8 cellular contexts compared by ENCODE assay signal in the genomic region with DNA sequence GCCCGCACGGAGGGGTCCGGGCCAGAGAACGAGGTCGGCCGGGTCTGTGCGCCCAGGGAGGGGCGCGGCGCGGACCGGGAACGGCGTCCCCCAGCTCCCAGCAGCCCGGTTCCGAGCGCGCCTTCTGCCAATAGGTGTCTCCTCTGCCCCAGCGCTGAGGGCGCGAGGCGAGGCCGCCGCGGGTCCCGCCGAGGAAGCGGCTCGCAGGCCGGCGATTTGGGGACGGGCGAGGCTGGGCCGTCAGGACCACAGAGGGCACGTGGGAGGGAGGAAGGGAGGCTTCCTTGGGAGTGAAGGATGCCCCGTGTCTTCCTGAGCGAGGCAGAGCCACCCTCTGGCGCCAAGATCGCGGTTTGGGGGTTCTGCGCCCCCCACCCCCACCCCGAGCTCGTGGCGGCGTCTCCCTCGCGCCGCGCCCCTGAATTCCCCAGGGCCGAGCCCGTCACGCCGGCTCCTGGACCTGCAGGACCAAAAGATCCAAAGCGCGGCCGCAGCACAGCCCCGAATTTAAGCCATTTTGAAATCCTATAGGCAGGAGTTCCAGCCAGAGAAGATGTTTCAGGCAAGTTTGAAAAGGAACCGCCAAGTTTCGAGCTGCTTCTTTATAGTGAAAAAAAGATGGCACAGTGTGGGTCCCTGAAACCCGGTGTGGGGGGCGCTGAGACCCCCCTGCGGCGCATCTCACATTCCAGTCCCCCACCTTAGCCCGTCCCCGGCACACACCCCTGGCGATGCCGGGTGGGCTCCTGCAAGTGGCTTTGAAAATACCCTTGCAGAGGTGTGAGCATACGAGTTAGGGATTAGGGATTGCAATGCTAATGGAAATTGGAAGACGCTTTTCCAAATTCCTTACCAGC. TPM values are rescaled to one million over a fixed set of nuclear protein-coding genes. Genes with fewer than 3 reads are reported as not detected.
A peak's percentile ranks its signal among the peaks of the same experiment; 100 is the strongest.
DNase-seq lines count a peak whose midpoint lies in the region; ATAC-seq, FAIRE-seq and TF ChIP-seq lines count a peak whose summit lies in the region.

No MANE protein-coding gene starts in this region.

- H3K9me3 ChIP-seq in H1 (ENCODE audit: insufficient read depth in 2 of 2, low read depth in 1 of 2, low read length in 1 of 2) = no peaks in the 10 kb centered on the region

- peaks cover 5% of the 10 kb centered on the region; the same call in 1 of the 2 replicates for H3K23me2 ChIP-seq in H1 (ENCODE audit: low read depth, low read length)

- 3% methylated on average over 51 of the region's 69 CpGs; no CpG with 5 or more reads in 1 of the 2 experiments for WGBS in H1 (ENCODE audit: extremely low coverage in 1 of 2, insufficient coverage in 1 of 2, insufficient read length in 1 of 2, insufficient replicate concordance in 2 of 2, low coverage in 1 of 2, low lambda C conversion rate in 2 of 2, missing lambda C conversion rate in 1 of 2), 2 experiments

- no peak for ATAC-seq in HG02973 (IDR thresholded peaks at IDR 0.05; ENCODE audit: unreplicated experiment)

- H2BK5ac ChIP-seq in H1 (ENCODE audit: low read depth, low read length) = no peak overlapping the region

- H3K4me3 ChIP-seq in HFF-Myc (replicated peaks; ENCODE audit: low read depth, low read length) (peak overlapping the region; percentile 41), H1 (ENCODE audit: extremely low read depth in 1 of 4, insufficient read depth in 2 of 4, low read depth in 3 of 4, low read length in 4 of 4) (peak overlapping the region; percentile 21 to 60 (median 23); a peak in 7 of 8 replicates)

- TF ChIP-seq CTCF in D721Med (IDR thresholded peaks at IDR 0.05; ENCODE audit: insufficient read depth, missing control alignments) (peak; percentile 10), HFF-Myc (IDR thresholded peaks at IDR 0.05; ENCODE audit: low read depth, low read length, missing control alignments) (no peak), H1 (IDR thresholded peaks at IDR 0.05; ENCODE audit: control extremely low read depth in 1 of 3, insufficient read depth in 1 of 3, low read depth in 1 of 3, low read length in 3 of 3) (peak in 1 of 3 experiments; percentile 14; a peak in 1 of 4 replicates)

- H3K4me3 Mint-ChIP-seq in T-helper 1 cell treated with Interleukin-12 subunit alpha and Interleukin-12 subunit beta and Interleukin-4 antibody, amounts not matched to agents 30 μg/mL and 1 μg/mL, for 36 hours = peak overlapping the region; percentile 67

- H3K27ac ChIP-seq in H1 (ENCODE audit: low read depth, low read length) = no peak overlapping the region

- no peak overlapping the region for H4K91ac ChIP-seq in H1 (replicated peaks; ENCODE audit: insufficient read length, low read length)

- peak overlapping the region; percentile 24 to 87 for H3K4me2 ChIP-seq in H1 (ENCODE audit: insufficient read depth in 1 of 2, low read depth in 2 of 2, low read length in 2 of 2)

- H4K20me1 ChIP-seq in H1 (replicated peaks in 1 of 2; ENCODE audit: control insufficient read depth in 1 of 2, insufficient read depth in 2 of 2, low read length in 2 of 2) = peaks cover 2 to 5% of the 10 kb centered on the region in 2 experiments

- peaks cover 45 to 73% (median 65%) of the 10 kb centered on the region in 4 experiments for H3K27me3 ChIP-seq in H1 (replicated peaks in 1 of 4; ENCODE audit: control insufficient read depth in 3 of 4, extremely low read depth in 1 of 4, insufficient read depth in 3 of 4, low read length in 3 of 4)

- H3K9ac ChIP-seq in H1 (replicated peaks in 1 of 4; ENCODE audit: extremely low read depth in 1 of 4, low read depth in 3 of 4, low read length in 3 of 4) = no peak overlapping the region

- peak overlapping the region; percentile 12; the same call in 1 of the 2 replicates for H4K8ac ChIP-seq in H1 (ENCODE audit: extremely low read depth, insufficient read depth, low read length)

- DNase-seq in D721Med (ENCODE audit: insufficient read length, low spot score) (peak; percentile 81), HFF-Myc (ENCODE audit: extremely low read depth, low read depth) (no peak), H1 (ENCODE audit: low read depth in 1 of 2, low spot score in 2 of 2) (peak in 1 of 2 experiments; percentile 72), myocyte (ENCODE audit: low read depth) (peak; percentile 53), SHP77 (lab: John Stamatoyannopoulos, UW) (no peak)
- no peak for DNase-seq in effector CD8-positive, alpha-beta T cell (lab: John Stamatoyannopoulos, UW)

- POLR2A ChIA-PET in H1 (lab: Charles Lee; ENCODE audit: partially characterized antibody) = interaction anchor here (0.9 kb wide), 1 partner anchor 50 kb away, joined by 3 read pairs; no protein-coding TSS in a partner anchor

- TF ChIP-seq RAD21 in H1 (IDR thresholded peaks at IDR 0.05 in 1 of 2, conservative IDR thresholded peaks at IDR 0.05 in 1 of 2; ENCODE audit: low read depth in 2 of 2, low read length in 2 of 2) = peak; percentile 20 to 44; a peak in 3 of 4 replicates

- CTCF ChIA-PET in H1 (lab: Charles Lee; ENCODE audit: partially characterized antibody) = interaction anchor here (0.8 to 3.2 kb wide), 6 partner anchors 13 to 247 kb away, joined by 3 to 29 read pairs (median 6); no protein-coding TSS in a partner anchor

- H3K27me3 Mint-ChIP-seq in T-helper 1 cell treated with Interleukin-12 subunit alpha and Interleukin-12 subunit beta and Interleukin-4 antibody, amounts not matched to agents 30 μg/mL and 1 μg/mL, for 36 hours (ENCODE audit: low read depth) = peaks cover 23% of the 10 kb centered on the region

- no peak overlapping the region for H3K14ac ChIP-seq in H1 (ENCODE audit: insufficient read length)

- H3K79me1 ChIP-seq in H1 (ENCODE audit: low read depth, low read length) = no peaks in the 10 kb centered on the region

- H4K5ac ChIP-seq in H1 (ENCODE audit: insufficient read length, low read depth, low read length) = no peak overlapping the region

- H3K18ac ChIP-seq in H1 (ENCODE audit: extremely low read depth, low read length) = peak overlapping the region; percentile 78; the same call in 1 of the 2 replicates

- no peak overlapping the region for H2BK120ac ChIP-seq in H1 (replicated peaks; ENCODE audit: low read depth, low read length)

- FAIRE-seq in D721Med (lab: Jason Lieb, UNC) (no peak), H1 (lab: Jason Lieb, UNC) (no peak)

- H2AK5ac ChIP-seq in H1 (ENCODE audit: low read depth, low read length) = no peak overlapping the region

- H3K4me1 Mint-ChIP-seq in T-helper 1 cell treated with Interleukin-12 subunit alpha and Interleukin-12 subunit beta and Interleukin-4 antibody, amounts not matched to agents 30 μg/mL and 1 μg/mL, for 36 hours (ENCODE audit: low read depth) = peaks cover 20% of the 10 kb centered on the region

- H2BK12ac ChIP-seq in H1 (ENCODE audit: low read depth, low read length) = 0 out of 2 replicates have a peak overlapping the region, but pooled peaks have one; percentile 17

- H2BK15ac ChIP-seq in H1 (ENCODE audit: low read length) = no peak overlapping the region

- TF ChIP-seq POLR2A in H1 (IDR thresholded peaks at IDR 0.05; ENCODE audit: control extremely low read depth in 1 of 2, low read depth in 2 of 2, low read length in 2 of 2) = no peak

- H3K4ac ChIP-seq in H1 (replicated peaks; ENCODE audit: insufficient read length, low read depth, low read length) = no peak overlapping the region

- H3K36me3 Mint-ChIP-seq in T-helper 1 cell treated with Interleukin-12 subunit alpha and Interleukin-12 subunit beta and Interleukin-4 antibody, amounts not matched to agents 30 μg/mL and 1 μg/mL, for 36 hours (ENCODE audit: low read depth) = peaks cover 3% of the 10 kb centered on the region

- no peak overlapping the region for H2AFZ ChIP-seq in H1 (ENCODE audit: low read length)

- no peak overlapping the region for H3K56ac ChIP-seq in H1 (replicated peaks; ENCODE audit: insufficient read length, low read depth, low read length)

- no peak overlapping the region for H2BK20ac ChIP-seq in H1 (ENCODE audit: low read length)

- H3K9me3 Mint-ChIP-seq in T-helper 1 cell treated with Interleukin-12 subunit alpha and Interleukin-12 subunit beta and Interleukin-4 antibody, amounts not matched to agents 30 μg/mL and 1 μg/mL, for 36 hours = no peaks in the 10 kb centered on the region

- no peak overlapping the region for H3K23ac ChIP-seq in H1 (ENCODE audit: insufficient read length)

- H3K4me1 ChIP-seq in H1 (replicated peaks in 1 of 4; ENCODE audit: control insufficient read depth in 3 of 4, insufficient read depth in 4 of 4, low read length in 3 of 4) = peaks cover 0 to 12% (median 8%) of the 10 kb centered on the region in 4 experiments; a peak in 5 of 7 replicates

- H3K36me3 ChIP-seq in H1 (ENCODE audit: control insufficient read depth in 2 of 4, insufficient read depth in 4 of 4, low read length in 3 of 4) = no peaks in the 10 kb centered on the region; a peak in 1 of 8 replicates

- no peaks in the 10 kb centered on the region for H3K79me2 ChIP-seq in H1 (ENCODE audit: control insufficient read depth in 1 of 2, insufficient read depth in 2 of 2, low read length in 2 of 2)

- H3K27ac Mint-ChIP-seq in T-helper 1 cell treated with Interleukin-12 subunit alpha and Interleukin-12 subunit beta and Interleukin-4 antibody, amounts not matched to agents 30 μg/mL and 1 μg/mL, for 36 hours = no peak overlapping the region

- no peak for TF ChIP-seq EP300 in H1 (IDR thresholded peaks at IDR 0.05; ENCODE audit: borderline replicate concordance in 1 of 2, low read depth in 2 of 2, low read length in 2 of 2)

TF ChIP-seq in H1, 55 proteins besides CTCF, POLR2A, EP300 and RAD21 (continues in another document):
- TF ChIP-seq, protein P1, sequence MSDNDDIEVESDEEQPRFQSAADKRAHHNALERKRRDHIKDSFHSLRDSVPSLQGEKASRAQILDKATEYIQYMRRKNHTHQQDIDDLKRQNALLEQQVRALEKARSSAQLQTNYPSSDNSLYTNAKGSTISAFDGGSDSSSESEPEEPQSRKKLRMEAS (IDR thresholded peaks at IDR 0.05) = peak; percentile 76
- TF ChIP-seq RNF2 (IDR thresholded peaks at IDR 0.05; ENCODE audit: borderline replicate concordance, low read depth, low read length, missing control alignments, poor library complexity, severe bottlenecking) = peak; percentile 41
- TF ChIP-seq SUZ12 (IDR thresholded peaks at IDR 0.05; ENCODE audit: low read length) = peak; percentile 82
- TF ChIP-seq CBX8 (IDR thresholded peaks at IDR 0.05; ENCODE audit: borderline replicate concordance, low read depth, low read length) = 0 out of 2 replicates have a peak, but pooled peaks have one; percentile 15

RNA-seq across cellular contexts. Expression of gene NFATC1, which starts 0.9 kb away (rescaled TPM):
- 6.6 and 6.8 TPM in 2 replicates for total RNA-seq in H1 (2021; fragmentation: NEBNext Ultra II Directional; extraction: Animal tissue kit (Norgen Biotek cat#: 25700))
- polyA plus RNA-seq in H1 (2011; rRNA removed) = 2.0 and 3.2 TPM in 2 replicates
- polyA plus RNA-seq in H1 (2011; cell fraction: cytosol; rRNA removed) = 1.4 TPM
- polyA plus RNA-seq in H1 (2011; cell fraction: nucleus; rRNA removed) = 4.2 TPM
- polyA plus RNA-seq in H1 (2012, experiment 1 of 2) = 4.8 to 6.0 TPM (median 5.5 TPM) in 4 replicates
- polyA plus RNA-seq in H1 (2012, experiment 2 of 2) = 4.5 TPM
- polyA plus RNA-seq in H1 (2013, experiment 1 of 2) = 3.5 TPM
- 3.6 TPM for polyA plus RNA-seq in H1 (2013, experiment 2 of 2)
- polyA minus RNA-seq in H1 (2011; rRNA and poly(A)+ RNA removed) = 2.4 and 2.8 TPM in 2 replicates
- 7.3 TPM for polyA minus RNA-seq in H1 (2011; cell fraction: cytosol; rRNA and poly(A)+ RNA removed)
- 8.7 TPM for polyA minus RNA-seq in H1 (2011; cell fraction: nucleus; rRNA and poly(A)+ RNA removed)
- 4.4 and 8.7 TPM in 2 replicates for total RNA-seq in myocyte
- 14.0 TPM for polyA plus RNA-seq in myocyte (2012)

Comparison
In these comparisons a context has a peak if more than half of its experiments do, and no peak if none do; other contexts are left out.
1. DNase-seq: peak in D721Med (single experiment) and myocyte (single experiment); none in HFF-Myc (single experiment), SHP77 (0 of 2) and effector CD8-positive, alpha-beta T cell (single experiment).